Comparison of ENCODE assay signal across 7 cellular contexts in the genomic region with DNA sequence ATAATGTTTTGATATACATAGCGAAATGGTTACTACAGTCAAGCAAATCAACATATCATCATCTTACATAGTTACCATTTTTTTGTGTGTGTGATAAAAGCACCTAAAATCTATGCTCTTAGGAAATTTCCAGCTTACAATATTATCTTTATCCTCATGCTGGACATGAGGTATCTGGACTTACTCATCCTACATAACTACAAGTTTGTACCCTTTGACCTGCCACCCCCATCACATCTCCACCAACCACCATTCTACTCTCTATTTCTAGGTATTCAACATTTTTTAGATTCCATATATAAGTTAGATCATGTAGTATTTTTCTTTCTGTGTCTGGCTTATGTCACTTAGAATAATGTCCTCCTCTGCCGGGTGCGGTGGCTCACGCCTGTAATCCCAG.
"Had no signal": no experiment of that assay in that cellular context is flagged by ENCODE, and none has a peak within 500 bp of the region (broad histone marks: within the 10 kb centered on the region; RNA-seq: fewer than 3 reads in every experiment).

No MANE protein-coding gene starts in this region.

- H3K9me3 ChIP-seq: HAP-1 had no signal

- H3K27ac ChIP-seq: GM23248, HL-60 had no signal

- H3K4me1 ChIP-seq: HAP-1 had no signal

- H3K9ac ChIP-seq: GM23248 had no signal

- H3K4me3 ChIP-seq: GM23248, HAP-1 had no signal

- H3K36me3 ChIP-seq: HAP-1 had no signal

- H2AFZ ChIP-seq: GM23248 had no signal

- FAIRE-seq: HepG2 had no signal

- DNase-seq: GM23248, GOT3, H7, KBM-7 had no signal
